In the genomic region with DNA sequence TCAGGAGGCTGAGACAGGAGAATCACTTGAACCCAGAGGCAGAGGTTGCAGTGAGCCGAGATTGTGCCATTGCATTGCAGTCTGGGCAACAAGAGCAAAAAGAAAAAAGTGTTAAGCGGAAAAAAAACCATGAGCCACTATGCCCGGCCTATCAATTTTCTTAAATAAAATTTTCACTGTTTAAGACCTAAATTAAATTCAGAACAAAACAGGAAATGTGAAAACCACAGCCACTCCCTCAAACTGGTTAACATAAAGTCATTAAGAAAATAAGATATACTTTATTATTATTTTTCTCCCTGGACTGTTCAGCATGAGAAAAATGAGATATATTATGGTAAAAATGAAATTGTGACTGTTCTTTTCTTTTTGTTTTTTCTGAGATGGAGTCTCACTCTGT, we compare ENCODE assay signal across 29 cellular contexts.
"Had no signal": no experiment of that assay in that cellular context is flagged by ENCODE, and none has a peak within 500 bp of the region (broad histone marks: within the 10 kb centered on the region; RNA-seq: fewer than 3 reads in every experiment).

No MANE protein-coding gene starts in this region.

- H3K4me1 Mint-ChIP-seq: activated T-helper 17 cell treated with anti-CD3 and anti-CD28 coated beads, Interleukin-2, amount 50 U/mL, for 72 hours; brain had no signal

- DNase-seq: activated B cell treated with CpG ODN at 0.5 μM for 24 hours; activated CD4-positive, alpha-beta memory T cell treated with anti-CD3 and anti-CD28 coated beads, Interleukin-2, amount 10 ng/mL, durations not matched to agents 7 days and 5 days; activated CD4-positive, alpha-beta T cell treated with anti-CD3 and anti-CD28 coated beads, Interleukin-2, amount 10 ng/mL, durations not matched to agents 24 days and 14 days; activated CD4-positive, alpha-beta T cell treated with anti-CD3 and anti-CD28 coated beads, Interleukin-2, amount 50 U/mL, for 4 hours; activated effector memory CD4-positive, alpha-beta T cell treated with Interleukin-2 at 50 U/mL for 16 hours; activated gamma-delta T cell treated with Interleukin-2 at 50 U/mL for 16 hours; activated naive CD4-positive, alpha-beta T cell treated with Interleukin-2 at 50 U/mL for 16 hours; activated naive CD8-positive, alpha-beta T cell treated with anti-CD3 and anti-CD28 coated beads, Interleukin-2, amount 10 ng/mL, durations not matched to agents 7 days and 5 days; activated T-cell treated with anti-CD3 and anti-CD28 coated beads, Interleukin-2, amount 50 U/mL, for 4 hours; cortex of kidney; dermis blood vessel endothelial cell; effector CD4-positive, alpha-beta T cell; esophagus squamous epithelium; foreskin melanocyte; heart right ventricle; T1000; WERI-Rb-1 had no signal

- H3K9me3 Mint-ChIP-seq: activated B cell treated with CpG ODN at 0.5 μM for 24 hours; activated T-cell treated with anti-CD3 and anti-CD28 coated beads, Interleukin-2, amount 50 U/mL, for 4 hours; activated T-helper 17 cell treated with anti-CD3 and anti-CD28 coated beads, Interleukin-2, amount 50 U/mL, for 72 hours; T-helper 1 cell treated with Interleukin-12 subunit alpha and Interleukin-12 subunit beta and Interleukin-4 antibody, amounts not matched to agents 30 μg/mL and 1 μg/mL, for 36 hours; T-helper 2 cell treated with Interferon-gamma antibody and Interleukin-4, amounts not matched to agents 5 μg/mL and 100 μg/mL, for 36 hours had no signal

- H3K27ac Mint-ChIP-seq: activated B cell treated with CpG ODN at 0.5 μM for 24 hours; activated CD4-positive, alpha-beta memory T cell treated with anti-CD3 and anti-CD28 coated beads, Interleukin-2, amount 10 ng/mL, durations not matched to agents 7 days and 5 days; activated CD4-positive, alpha-beta T cell treated with anti-CD3 and anti-CD28 coated beads, Interleukin-2, amount 10 ng/mL, durations not matched to agents 24 days and 14 days; activated naive CD4-positive, alpha-beta T cell treated with anti-CD3 and anti-CD28 coated beads, Interleukin-2, amount 50 U/mL, for 72 hours; activated naive CD8-positive, alpha-beta T cell treated with anti-CD3 and anti-CD28 coated beads, Interleukin-2, amount 10 ng/mL, durations not matched to agents 7 days and 5 days; activated T-helper 17 cell treated with anti-CD3 and anti-CD28 coated beads, Interleukin-2, amount 50 U/mL, for 72 hours; brain; T-helper 1 cell treated with Interleukin-12 subunit alpha and Interleukin-12 subunit beta and Interleukin-4 antibody, amounts not matched to agents 30 μg/mL and 1 μg/mL, for 36 hours; T-helper 2 cell treated with Interferon-gamma antibody and Interleukin-4, amounts not matched to agents 5 μg/mL and 100 μg/mL, for 36 hours had no signal

- H3K4me3 ChIP-seq: ascending aorta, breast epithelium, cardiac muscle cell, esophagus squamous epithelium, gastroesophageal sphincter, heart right ventricle, hepatocyte had no signal

- H3K27me3 ChIP-seq: ascending aorta, breast epithelium, cardiac muscle cell, esophagus squamous epithelium, gastroesophageal sphincter, heart right ventricle, hepatocyte had no signal

- H3K4me3 Mint-ChIP-seq: activated B cell treated with CpG ODN at 0.5 μM for 24 hours; activated CD4-positive, alpha-beta memory T cell treated with anti-CD3 and anti-CD28 coated beads, Interleukin-2, amount 10 ng/mL, durations not matched to agents 7 days and 5 days; activated CD4-positive, alpha-beta T cell treated with anti-CD3 and anti-CD28 coated beads, Interleukin-2, amount 10 ng/mL, durations not matched to agents 24 days and 14 days; activated naive CD8-positive, alpha-beta T cell treated with anti-CD3 and anti-CD28 coated beads, Interleukin-2, amount 10 ng/mL, durations not matched to agents 7 days and 5 days; activated T-cell treated with anti-CD3 and anti-CD28 coated beads, Interleukin-2, amount 50 U/mL, for 4 hours; activated T-helper 17 cell treated with anti-CD3 and anti-CD28 coated beads, Interleukin-2, amount 50 U/mL, for 72 hours; brain; T-helper 1 cell treated with Interleukin-12 subunit alpha and Interleukin-12 subunit beta and Interleukin-4 antibody, amounts not matched to agents 30 μg/mL and 1 μg/mL, for 36 hours; T-helper 2 cell treated with Interferon-gamma antibody and Interleukin-4, amounts not matched to agents 5 μg/mL and 100 μg/mL, for 36 hours had no signal

- ATAC-seq: activated CD4-positive, CD25-positive, alpha-beta regulatory T cell treated with anti-CD3 and anti-CD28 coated beads, Interleukin-2, amount 50 U/mL, for 24 hours; activated naive CD4-positive, alpha-beta T cell treated with anti-CD3 and anti-CD28 coated beads, Interleukin-2, amount 50 U/mL, for 72 hours; activated T-cell treated with anti-CD3 and anti-CD28 coated beads, Interleukin-2, amount 50 U/mL, for 4 hours; activated T-helper 17 cell treated with anti-CD3 and anti-CD28 coated beads, Interleukin-2, amount 50 U/mL, for 72 hours; gastroesophageal sphincter; heart right ventricle had no signal

- H3K36me3 ChIP-seq: ascending aorta, breast epithelium, cardiac muscle cell, gastroesophageal sphincter had no signal

- H3K27me3 Mint-ChIP-seq: activated B cell treated with CpG ODN at 0.5 μM for 24 hours; activated CD4-positive, alpha-beta memory T cell treated with anti-CD3 and anti-CD28 coated beads, Interleukin-2, amount 10 ng/mL, durations not matched to agents 7 days and 5 days; activated CD4-positive, alpha-beta T cell treated with anti-CD3 and anti-CD28 coated beads, Interleukin-2, amount 10 ng/mL, durations not matched to agents 24 days and 14 days; activated naive CD8-positive, alpha-beta T cell treated with anti-CD3 and anti-CD28 coated beads, Interleukin-2, amount 10 ng/mL, durations not matched to agents 7 days and 5 days; activated T-helper 17 cell treated with anti-CD3 and anti-CD28 coated beads, Interleukin-2, amount 50 U/mL, for 72 hours; brain had no signal

- H3K9me3 ChIP-seq: ascending aorta, breast epithelium, esophagus squamous epithelium, gastroesophageal sphincter, heart right ventricle had no signal

- H3K27ac ChIP-seq: ascending aorta, breast epithelium, cardiac muscle cell, epithelial cell of prostate, esophagus squamous epithelium, gastroesophageal sphincter, heart right ventricle, hepatocyte, WERI-Rb-1 had no signal

- H3K4me1 ChIP-seq: ascending aorta, breast epithelium, esophagus squamous epithelium, gastroesophageal sphincter, heart right ventricle had no signal
